20 cellular contexts compared by ENCODE assay signal in the genomic region with DNA sequence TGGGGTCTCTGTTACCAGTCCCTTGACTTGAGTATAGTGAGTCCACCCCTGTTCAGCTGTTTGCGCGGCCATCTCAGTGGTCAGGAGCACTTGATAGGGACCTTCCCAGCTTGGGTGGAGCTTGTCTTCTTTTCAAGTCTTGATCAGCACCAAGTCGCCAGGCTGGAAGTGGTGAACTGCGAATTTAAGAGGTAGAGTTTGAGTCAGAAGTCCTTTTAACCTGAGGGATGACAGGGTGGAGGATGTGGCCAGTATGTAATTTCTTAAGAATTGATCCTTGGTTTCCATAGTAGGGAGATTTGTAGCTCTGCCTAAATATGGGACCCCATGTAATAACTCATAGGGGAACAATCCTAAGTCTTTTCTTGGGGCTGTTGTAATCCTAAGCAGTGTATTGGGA.
A peak's percentile ranks its signal among the peaks of the same experiment; 100 is the strongest.
DNase-seq lines count a peak whose midpoint lies in the region; ATAC-seq and TF ChIP-seq lines count a peak whose summit lies in the region.
"Had no signal": no experiment of that assay in that cellular context is flagged by ENCODE, and none has a peak within 500 bp of the region (broad histone marks: within the 10 kb centered on the region; RNA-seq: fewer than 3 reads in every experiment).

No MANE protein-coding gene starts in this region.

- no peak overlapping the region for H3K9ac ChIP-seq in fibroblast of lung (ENCODE audit: insufficient read depth, low read length)

- no peak overlapping the region for H3K4me3 ChIP-seq in SJSA1
- no peak overlapping the region for H3K4me3 ChIP-seq in fibroblast of lung (replicated peaks in 1 of 4; ENCODE audit: control extremely low read depth in 1 of 4, insufficient read depth in 1 of 4, low read depth in 3 of 4, low read length in 4 of 4)
- H3K4me3 ChIP-seq: GM12878, right atrium auricular region had no signal

- peak overlapping the region; percentile 34 for H3K27ac Mint-ChIP-seq in stimulated activated effector memory CD8-positive, alpha-beta T cell treated with anti-CD3 and anti-CD28 coated beads, Interleukin-12 subunit alpha, Interleukin-12 subunit beta, amount 100 ng/mL, for 72 hours

- no peaks in the 10 kb centered on the region for H3K79me2 ChIP-seq in fibroblast of lung (ENCODE audit: control insufficient read depth, insufficient read depth, low read length)

- no peaks in the 10 kb centered on the region for H4K20me1 ChIP-seq in fibroblast of lung (ENCODE audit: control insufficient read depth, extremely low read depth, insufficient read depth, low read length)

- peak overlapping the region; percentile 94 for H3K27ac ChIP-seq in SJSA1
- peak overlapping the region; percentile 51 for H3K27ac ChIP-seq in fibroblast of lung (ENCODE audit: insufficient read depth, low read length)
- H3K27ac ChIP-seq: right atrium auricular region had no signal

- peaks cover 56% of the 10 kb centered on the region for H3K4me1 Mint-ChIP-seq in stimulated activated effector memory CD8-positive, alpha-beta T cell treated with anti-CD3 and anti-CD28 coated beads, Interleukin-12 subunit alpha, Interleukin-12 subunit beta, amount 100 ng/mL, for 72 hours

- no peaks in the 10 kb centered on the region for H3K9me3 ChIP-seq in SJSA1 (replicated peaks)
- H3K9me3 ChIP-seq in fibroblast of lung (ENCODE audit: control insufficient read depth, insufficient read depth, low read depth, low read length), result no peaks in the 10 kb centered on the region
- H3K9me3 ChIP-seq: BE2C, right atrium auricular region had no signal

- TF ChIP-seq CTCF in fibroblast of lung (conservative IDR thresholded peaks at IDR 0.05 in 1 of 2, IDR thresholded peaks at IDR 0.05 in 1 of 2; ENCODE audit: low read depth in 1 of 2, low read length in 2 of 2), result no peak

- H3K4me1 ChIP-seq in SJSA1 (replicated peaks) (peaks cover 79% of the 10 kb centered on the region), fibroblast of lung (ENCODE audit: control insufficient read depth, extremely low read depth, insufficient read depth, low read length) (peaks cover 28% of the 10 kb centered on the region)
- H3K4me1 ChIP-seq: BE2C, right atrium auricular region had no signal

- DNase-seq in ELR (ENCODE audit: low read depth) (peak; percentile 87), SJSA1 (ENCODE audit: low read depth in 1 of 2, low spot score in 2 of 2) (no peak), fibroblast of lung (ENCODE audit: low read depth in 2 of 2) (no peak), NCI-H226 (no peak), hippocampal formation (lab: John Stamatoyannopoulos, UW) (no peak)
- DNase-seq in stimulated activated effector memory CD8-positive, alpha-beta T cell treated with anti-CD3 and anti-CD28 coated beads, Interleukin-12 subunit alpha, Interleukin-12 subunit beta, amount 100 ng/mL, for 72 hours (ENCODE audit: low spot score in 2 of 2), result no peak
- DNase-seq: activated effector memory CD4-positive, alpha-beta T cell treated with anti-CD3 and anti-CD28 coated beads, Interleukin-2, amount 50 U/mL, for 16 hours; BE2C; cerebellar nuclear complex; effector memory CD8-positive, alpha-beta T cell; GF-D8; NCI-H1417; NCI-H526; SHP77; T-helper 2 cell had no signal

- H3K36me3 Mint-ChIP-seq in stimulated activated effector memory CD8-positive, alpha-beta T cell treated with anti-CD3 and anti-CD28 coated beads, Interleukin-12 subunit alpha, Interleukin-12 subunit beta, amount 100 ng/mL, for 72 hours, result peaks cover 6% of the 10 kb centered on the region
- H3K36me3 Mint-ChIP-seq: WTC11 had no signal

- ATAC-seq in stimulated activated effector memory CD8-positive, alpha-beta T cell treated with anti-CD3 and anti-CD28 coated beads, Interleukin-12 subunit alpha, Interleukin-12 subunit beta, amount 100 ng/mL, for 72 hours, result no peak
- ATAC-seq in GM19463 (IDR thresholded peaks at IDR 0.05; ENCODE audit: unreplicated experiment), result no peak
- no peak for ATAC-seq in HG03432 (IDR thresholded peaks at IDR 0.05; ENCODE audit: unreplicated experiment)
- ATAC-seq: effector memory CD8-positive, alpha-beta T cell; GM12878 had no signal

- no peak overlapping the region for H3K4me3 Mint-ChIP-seq in stimulated activated effector memory CD8-positive, alpha-beta T cell treated with anti-CD3 and anti-CD28 coated beads, Interleukin-12 subunit alpha, Interleukin-12 subunit beta, amount 100 ng/mL, for 72 hours
- H3K4me3 Mint-ChIP-seq: effector memory CD8-positive, alpha-beta T cell; WTC11 had no signal

- H3K36me3 ChIP-seq in SJSA1, result no peaks in the 10 kb centered on the region
- no peaks in the 10 kb centered on the region for H3K36me3 ChIP-seq in fibroblast of lung (ENCODE audit: control insufficient read depth, insufficient read depth, low read length)
- H3K36me3 ChIP-seq: BE2C, right atrium auricular region had no signal

- H3K4me2 ChIP-seq in fibroblast of lung (ENCODE audit: extremely low read depth, insufficient read depth, low read length), result no peak overlapping the region

- H3K27me3 ChIP-seq in SJSA1 (replicated peaks), result no peaks in the 10 kb centered on the region
- no peaks in the 10 kb centered on the region for H3K27me3 ChIP-seq in fibroblast of lung (ENCODE audit: control insufficient read depth, insufficient read depth, low read length)
- H3K27me3 ChIP-seq: BE2C, right atrium auricular region had no signal

- H3K9me3 Mint-ChIP-seq in stimulated activated effector memory CD8-positive, alpha-beta T cell treated with anti-CD3 and anti-CD28 coated beads, Interleukin-12 subunit alpha, Interleukin-12 subunit beta, amount 100 ng/mL, for 72 hours, result peaks cover 7% of the 10 kb centered on the region

- H2AFZ ChIP-seq in fibroblast of lung (ENCODE audit: low read length), result no peak overlapping the region
